ENCODE assay signal across 1 cellular context in the genomic region with DNA sequence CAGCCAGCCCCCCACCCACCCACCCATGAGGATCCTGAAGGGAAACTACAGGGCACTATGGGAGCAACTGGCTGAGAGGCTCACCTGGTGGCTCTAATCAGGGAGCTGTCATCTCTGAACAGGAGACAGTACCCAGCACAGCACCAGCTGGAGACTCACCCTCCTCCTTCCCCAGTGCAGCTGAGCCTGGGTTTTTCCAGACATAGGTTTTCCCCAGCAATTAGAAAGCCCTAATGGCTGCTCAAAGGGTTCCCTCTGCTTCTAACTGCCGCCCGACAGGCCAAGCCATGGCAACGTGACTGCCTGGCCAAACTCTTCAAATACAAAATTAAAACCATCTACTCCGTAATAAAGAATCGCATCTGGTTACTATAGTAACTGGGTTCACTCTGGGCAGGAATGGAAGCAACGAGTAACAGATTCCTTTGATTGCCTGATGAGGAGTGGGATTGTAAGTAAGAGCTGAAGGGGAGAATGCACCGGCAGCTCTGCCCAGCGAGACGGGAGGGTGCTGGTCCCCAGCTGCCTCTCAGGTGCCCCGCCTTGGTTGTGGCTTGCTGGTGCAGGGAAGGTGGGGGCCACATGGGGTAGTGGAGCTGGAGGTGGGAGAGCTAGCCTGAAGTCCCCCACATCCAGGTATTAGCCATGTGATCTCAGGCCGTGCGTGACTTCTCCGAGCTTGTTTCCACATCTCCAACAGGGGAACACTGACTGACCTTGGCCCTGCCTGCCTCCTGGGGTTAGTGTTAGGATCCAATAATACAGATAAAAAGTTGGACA.
TF ChIP-seq lines count a peak whose summit lies in the region.

No MANE protein-coding gene starts in this region.

TF ChIP-seq in SK-N-SH, 30 proteins besides CTCF, POLR2A, EP300 and RAD21 (continued from another document):
- TF ChIP-seq FOXM1 (IDR thresholded peaks at IDR 0.05; ENCODE audit: low read depth), result no peak
TF ChIP-seq in SK-N-SH: peak in this region for 4.
